In genomic region chr10:50567384-50567783, GRCh38 we compare ENCODE assay signal across 16 cellular contexts. TPM values are rescaled to one million over a fixed set of nuclear protein-coding genes. Genes with fewer than 3 reads are reported as not detected.
A peak's percentile ranks its signal among the peaks of the same experiment; 100 is the strongest.
DNase-seq lines count a peak whose midpoint lies in the region; ATAC-seq, FAIRE-seq and TF ChIP-seq lines count a peak whose summit lies in the region.
"Had no signal": no experiment of that assay in that cellular context is flagged by ENCODE, and none has a peak within 500 bp of the region (broad histone marks: within the 10 kb centered on the region; RNA-seq: fewer than 3 reads in every experiment).

No MANE protein-coding gene starts in this region.

- peaks cover 5% of the 10 kb centered on the region; the same call in 1 of the 2 replicates for H3K79me2 ChIP-seq in H9 (ENCODE audit: insufficient read depth, low read length)

- H2BK5ac ChIP-seq in H9 (ENCODE audit: insufficient read length, low read length), result no peak overlapping the region

- peaks cover 2% of the 10 kb centered on the region for H4K20me1 ChIP-seq in H9 (ENCODE audit: control insufficient read depth, insufficient read depth, insufficient read length)

- FAIRE-seq in islet of Langerhans (lab: Jason Lieb, UNC), result peak; percentile 95

- no peak for TF ChIP-seq CTCF in H9 (conservative IDR thresholded peaks at IDR 0.05)

- H3K27me3 Mint-ChIP-seq in H9 (ENCODE audit: low read depth), result no peaks in the 10 kb centered on the region
- H3K27me3 Mint-ChIP-seq: activated CD8-positive, alpha-beta T cell treated with anti-CD3 and anti-CD28 coated beads for 36 hours had no signal

- no peak overlapping the region for H2BK120ac ChIP-seq in H9 (ENCODE audit: low read depth, low read length, poor library complexity, severe bottlenecking)

- H3K79me1 ChIP-seq in H9 (ENCODE audit: insufficient read depth, low read depth, low read length, poor library complexity, severe bottlenecking), result peaks cover 7% of the 10 kb centered on the region

- 0 out of 7 replicates have a peak overlapping the region, but pooled peaks of 2 of the 3 experiments have one; percentile 63 to 65 for H3K27ac Mint-ChIP-seq in H9
- H3K27ac Mint-ChIP-seq: activated CD8-positive, alpha-beta T cell treated with anti-CD3 and anti-CD28 coated beads for 36 hours; activated T-helper 1 cell treated with anti-CD3 and anti-CD28 coated beads, Interleukin-12 subunit alpha, Interleukin-12 subunit beta, Interleukin-2, Interleukin-4 antibody, amounts not matched to agents 30 ng/mL and 10 ng/mL and 1 ng/mL, durations not matched to agents 14 hours and 24 hours and 36 hours; mesothelial cell of epicardium; stimulated activated effector memory CD8-positive, alpha-beta T cell treated with anti-CD3 and anti-CD28 coated beads, Interleukin-12 subunit alpha, Interleukin-12 subunit beta, amount 100 ng/mL, for 72 hours had no signal

- no peak overlapping the region for H2AK5ac ChIP-seq in H9 (ENCODE audit: insufficient read length, low read length)

- H3K18ac ChIP-seq in H9 (ENCODE audit: insufficient read length, low read depth, low read length), result no peak overlapping the region

- no peak overlapping the region for H4K8ac ChIP-seq in H9 (replicated peaks; ENCODE audit: insufficient read length, low read depth, low read length)

- H2BK15ac ChIP-seq in H9 (ENCODE audit: low read depth, low read length), result 0 out of 2 replicates have a peak overlapping the region, but pooled peaks have one; percentile 58

- no peaks in the 10 kb centered on the region for H3K27me3 ChIP-seq in H9 (ENCODE audit: insufficient read depth, low read length)
- H3K27me3 ChIP-seq: foreskin keratinocyte, neutrophil, uterus had no signal

- H3K4me2 ChIP-seq in H9 (ENCODE audit: insufficient read depth, insufficient read length, low read length), result no peak overlapping the region

- no peak overlapping the region for H4K91ac ChIP-seq in H9 (ENCODE audit: insufficient read length, low read depth, low read length)

- H3K14ac ChIP-seq in H9 (ENCODE audit: insufficient read depth, low read length), result no peak overlapping the region

- no peak overlapping the region for H2BK12ac ChIP-seq in H9 (ENCODE audit: insufficient read length, low read depth, low read length)

- H3K27ac ChIP-seq in H9 (ENCODE audit: insufficient read length, low read depth, low read length), result no peak overlapping the region
- H3K27ac ChIP-seq: foreskin keratinocyte, neutrophil, uterus had no signal

- no peak for ATAC-seq in GM18873 (IDR thresholded peaks at IDR 0.05; ENCODE audit: low FRiP score, unreplicated experiment)
- ATAC-seq in GM18511 (IDR thresholded peaks at IDR 0.05; ENCODE audit: unreplicated experiment), result no peak
- ATAC-seq: activated CD8-positive, alpha-beta T cell treated with anti-CD3 and anti-CD28 coated beads for 36 hours; foreskin keratinocyte; stimulated activated effector memory CD8-positive, alpha-beta T cell treated with anti-CD3 and anti-CD28 coated beads, Interleukin-12 subunit alpha, Interleukin-12 subunit beta, amount 100 ng/mL, for 72 hours had no signal

- H3K4me1 ChIP-seq in H9 (ENCODE audit: insufficient read depth, low read length), result peaks cover 25% of the 10 kb centered on the region
- H3K4me1 ChIP-seq: foreskin keratinocyte, uterus had no signal

- H3K23me2 ChIP-seq in H9 (ENCODE audit: insufficient read length, low read depth, low read length, poor library complexity, severe bottlenecking), result no peaks in the 10 kb centered on the region

- H4K5ac ChIP-seq in H9 (ENCODE audit: insufficient read length, low read depth, low read length), result no peak overlapping the region

- H3K4me1 Mint-ChIP-seq in H9, result peaks cover 53 to 71% of the 10 kb centered on the region in 2 experiments
- H3K4me1 Mint-ChIP-seq: mesothelial cell of epicardium had no signal

- no peak overlapping the region for H3K4me3 Mint-ChIP-seq in H9
- H3K4me3 Mint-ChIP-seq: activated CD8-positive, alpha-beta T cell treated with anti-CD3 and anti-CD28 coated beads for 36 hours; activated T-helper 1 cell treated with anti-CD3 and anti-CD28 coated beads, Interleukin-12 subunit alpha, Interleukin-12 subunit beta, Interleukin-2, Interleukin-4 antibody, amounts not matched to agents 30 ng/mL and 10 ng/mL and 1 ng/mL, durations not matched to agents 14 hours and 24 hours and 36 hours; mesothelial cell of epicardium; stimulated activated effector memory CD8-positive, alpha-beta T cell treated with anti-CD3 and anti-CD28 coated beads, Interleukin-12 subunit alpha, Interleukin-12 subunit beta, amount 100 ng/mL, for 72 hours had no signal

- WGBS in H9 (ENCODE audit: extremely low coverage, insufficient read length, low lambda C conversion rate), result no CpG with 5 or more reads among the region's 3 CpGs

- no peaks in the 10 kb centered on the region for H3K9me3 ChIP-seq in H9 (ENCODE audit: control insufficient read depth, low read depth, low read length)
- H3K9me3 ChIP-seq: neutrophil, uterus had no signal

- H3K36me3 Mint-ChIP-seq in H9 (ENCODE audit: insufficient read depth in 1 of 3, low read depth in 3 of 3), result peaks cover 0 to 2% (median 0%) of the 10 kb centered on the region in 3 experiments; a peak in 2 of 7 replicates
- H3K36me3 Mint-ChIP-seq: mesothelial cell of epicardium; stimulated activated effector memory CD8-positive, alpha-beta T cell treated with anti-CD3 and anti-CD28 coated beads, Interleukin-12 subunit alpha, Interleukin-12 subunit beta, amount 100 ng/mL, for 72 hours had no signal

- no peak overlapping the region for H2AFZ ChIP-seq in H9 (ENCODE audit: low read length)

- H3K23ac ChIP-seq in H9 (ENCODE audit: insufficient read length, low read depth, low read length), result no peak overlapping the region

- H3K9ac ChIP-seq in H9 (ENCODE audit: extremely low read depth, insufficient read length, low read length), result no peak overlapping the region

- no peak overlapping the region for H2BK20ac ChIP-seq in H9 (ENCODE audit: low read depth, low read length, poor library complexity, severe bottlenecking)

- DNase-seq in COLO668 (lab: John Stamatoyannopoulos, UW; ENCODE audit: unreplicated experiment) (peak; percentile 54), H9 (no peak), NCI-H510A (lab: John Stamatoyannopoulos, UW) (peak; percentile 45), NCI-H526 treated with DMSO at 0.1 percent for 48 hours (lab: John Stamatoyannopoulos, UW) (no peak), NCI-H2227 (lab: John Stamatoyannopoulos, UW; ENCODE audit: unreplicated experiment) (no peak)
- DNase-seq: activated CD8-positive, alpha-beta T cell treated with anti-CD3 and anti-CD28 coated beads for 36 hours; Calu3; foreskin keratinocyte; uterus had no signal

- no peak overlapping the region for H3T11ph ChIP-seq in H9 (ENCODE audit: low read length)

- no peaks in the 10 kb centered on the region; a peak in 1 of 5 replicates for H3K9me3 Mint-ChIP-seq in H9
- H3K9me3 Mint-ChIP-seq: activated CD8-positive, alpha-beta T cell treated with anti-CD3 and anti-CD28 coated beads for 36 hours; activated T-helper 1 cell treated with anti-CD3 and anti-CD28 coated beads, Interleukin-12 subunit alpha, Interleukin-12 subunit beta, Interleukin-2, Interleukin-4 antibody, amounts not matched to agents 30 ng/mL and 10 ng/mL and 1 ng/mL, durations not matched to agents 14 hours and 24 hours and 36 hours; mesothelial cell of epicardium; stimulated activated effector memory CD8-positive, alpha-beta T cell treated with anti-CD3 and anti-CD28 coated beads, Interleukin-12 subunit alpha, Interleukin-12 subunit beta, amount 100 ng/mL, for 72 hours had no signal

- H3K56ac ChIP-seq in H9 (ENCODE audit: insufficient read length, low read depth, low read length), result no peak overlapping the region

- no peak overlapping the region for H3K4ac ChIP-seq in H9 (ENCODE audit: low read depth, low read length)

RNA-seq across cellular contexts. Expression of gene SGMS1, which starts 56.4 kb away (rescaled TPM):
- total RNA-seq in H9 (2021), result 19.3 and 20.4 TPM in 2 replicates

Comparison
In these comparisons a context has a peak if more than half of its experiments do, and no peak if none do; other contexts are left out.
1. DNase-seq: peak in COLO668 (single experiment) and NCI-H510A (single experiment); none in H9 (single experiment), NCI-H526 treated with DMSO at 0.1 percent for 48 hours (single experiment) and NCI-H2227 (single experiment).